9 cellular contexts compared by ENCODE assay signal in genomic region chr2:37322368-37322767, GRCh38. TPM values are rescaled to one million over a fixed set of nuclear protein-coding genes. Genes with fewer than 3 reads are reported as not detected.
DNase-seq lines count a peak whose midpoint lies in the region; ATAC-seq and TF ChIP-seq lines count a peak whose summit lies in the region.
"Had no signal": no experiment of that assay in that cellular context is flagged by ENCODE, and none has a peak within 500 bp of the region (broad histone marks: within the 10 kb centered on the region; RNA-seq: fewer than 3 reads in every experiment).

No MANE protein-coding gene starts in this region.

- no peak for TF ChIP-seq CTCF in brain microvascular endothelial cell (IDR thresholded peaks at IDR 0.05; ENCODE audit: low read depth, low read length, missing control alignments)
- TF ChIP-seq CTCF in GM10248 (IDR thresholded peaks at IDR 0.05; ENCODE audit: control extremely low read depth, extremely low read depth, low read depth, missing control alignments) = no peak
- no peak for TF ChIP-seq CTCF in thyroid gland (IDR thresholded peaks at IDR 0.05)

- intact Hi-C loops in thyroid gland (cut with DNase I) = no loop called here

- H3K4me3 Mint-ChIP-seq in CD4-positive, CD25-positive, alpha-beta regulatory T cell = peak overlapping the region in 3 of 4 donors; percentile 32 to 99 (median 95)
- H3K4me3 Mint-ChIP-seq in naive thymus-derived CD8-positive, alpha-beta T cell = peak overlapping the region in 7 of 10 donors; percentile 3 to 99 (median 15)

- TF ChIP-seq POLR2A in thyroid gland (IDR thresholded peaks at IDR 0.05) = no peak

- H3K27me3 ChIP-seq in CD4-positive, CD25-positive, alpha-beta regulatory T cell (ENCODE audit: control insufficient read depth, insufficient read depth, low read length) = peaks cover 9% of the 10 kb centered on the region
- H3K27me3 ChIP-seq in brain microvascular endothelial cell (replicated peaks) = no peaks in the 10 kb centered on the region
- no peaks in the 10 kb centered on the region for H3K27me3 ChIP-seq in thyroid gland

- POLR2A ChIA-PET in naive thymus-derived CD8-positive, alpha-beta T cell (lab: Charles Lee) = interaction anchor here (2.1 kb wide), 1 partner anchor 90 kb away, joined by 11 read pairs; the partner anchor contains the start of genes CEBPZ and NDUFAF7
- POLR2A ChIA-PET in GM10248 (lab: Yijun Ruan, JAX) = no interaction called here

- H3K27me3 Mint-ChIP-seq in CD4-positive, CD25-positive, alpha-beta regulatory T cell = peaks cover 30% of the 10 kb centered on the region
- H3K27me3 Mint-ChIP-seq in naive thymus-derived CD8-positive, alpha-beta T cell = peaks cover 0 to 6% (median 3%) of the 10 kb centered on the region in 5 donors

- CTCF ChIA-PET in GM10248 (lab: Yijun Ruan, JAX) = interaction anchor here (1.3 to 2.9 kb wide), 6 partner anchors 9 to 74 kb away, joined by 4 to 7 read pairs (median 4); no protein-coding TSS in a partner anchor

- H3K36me3 ChIP-seq in CD4-positive, CD25-positive, alpha-beta regulatory T cell (ENCODE audit: control insufficient read depth, insufficient read depth, low read length) = no peaks in the 10 kb centered on the region
- H3K36me3 ChIP-seq in brain microvascular endothelial cell (replicated peaks) = no peaks in the 10 kb centered on the region
- H3K36me3 ChIP-seq in thyroid gland = no peaks in the 10 kb centered on the region

- no peak overlapping the region for H3K27ac Mint-ChIP-seq in CD4-positive, CD25-positive, alpha-beta regulatory T cell
- H3K27ac Mint-ChIP-seq in naive thymus-derived CD8-positive, alpha-beta T cell = peak overlapping the region in 2 of 10 donors; percentile 7 to 40

- H3K27ac ChIP-seq in CD4-positive, CD25-positive, alpha-beta regulatory T cell (ENCODE audit: insufficient read depth, low read length, poor library complexity, severe bottlenecking) = no peak overlapping the region
- H3K27ac ChIP-seq in brain microvascular endothelial cell (no peak overlapping the region), thyroid gland (no peak overlapping the region)

- H3K9me3 Mint-ChIP-seq in CD4-positive, CD25-positive, alpha-beta regulatory T cell = peaks cover 0 to 2% (median 0%) of the 10 kb centered on the region in 7 donors
- no peaks in the 10 kb centered on the region for H3K9me3 Mint-ChIP-seq in naive thymus-derived CD8-positive, alpha-beta T cell

- H3K9me3 ChIP-seq in CD4-positive, CD25-positive, alpha-beta regulatory T cell (ENCODE audit: control insufficient read depth in 2 of 2, low read length in 2 of 2) = no peaks in the 10 kb centered on the region
- H3K9me3 ChIP-seq in thyroid gland = no peaks in the 10 kb centered on the region

- DNase-seq in CD4-positive, CD25-positive, alpha-beta regulatory T cell = no peak
- DNase-seq in LHCN-M2 (ENCODE audit: low read depth) (peak; percentile 62), brain microvascular endothelial cell (peak; percentile 23), NCI-H2227 treated with DMSO at 0.1 percent for 48 hours (lab: John Stamatoyannopoulos, UW) (no peak), GM10248 (ENCODE audit: extremely low spot score) (no peak), thyroid gland (no peak)
- no peak for DNase-seq in naive thymus-derived CD8-positive, alpha-beta T cell
- DNase-seq: NCI-H1436 had no signal

- H3K4me3 ChIP-seq in CD4-positive, CD25-positive, alpha-beta regulatory T cell (ENCODE audit: low read depth, low read length) = peak overlapping the region; percentile 4
- H3K4me3 ChIP-seq in brain microvascular endothelial cell (ENCODE audit: low read depth, low read length) = no peak overlapping the region
- H3K4me3 ChIP-seq in thyroid gland (replicated peaks in 1 of 3) = no peak overlapping the region

- in situ Hi-C loops in brain microvascular endothelial cell (cut with HindIII; ENCODE audit: low pct_ligation_motif_present, low sequenced_read_pairs) = no loop called here

- no peak for ATAC-seq in CD4-positive, CD25-positive, alpha-beta regulatory T cell (ENCODE audit: low read depth in 2 of 2)
- ATAC-seq in naive thymus-derived CD8-positive, alpha-beta T cell = no peak
- ATAC-seq in GM21390 (IDR thresholded peaks at IDR 0.05; ENCODE audit: unreplicated experiment) = no peak

- H3K36me3 Mint-ChIP-seq in CD4-positive, CD25-positive, alpha-beta regulatory T cell = no peaks in the 10 kb centered on the region
- H3K36me3 Mint-ChIP-seq in naive thymus-derived CD8-positive, alpha-beta T cell = peaks cover 2 to 8% (median 5%) of the 10 kb centered on the region in 3 donors

- H3K4me1 Mint-ChIP-seq in CD4-positive, CD25-positive, alpha-beta regulatory T cell = peaks cover 29 to 62% (median 33%) of the 10 kb centered on the region in 4 donors
- H3K4me1 Mint-ChIP-seq in naive thymus-derived CD8-positive, alpha-beta T cell = peaks cover 23 to 72% (median 48%) of the 10 kb centered on the region in 4 donors

- H3K4me1 ChIP-seq in CD4-positive, CD25-positive, alpha-beta regulatory T cell (ENCODE audit: control insufficient read depth, insufficient read depth, low read length, poor library complexity, severe bottlenecking) = peaks cover 29% of the 10 kb centered on the region
- peaks cover 6 to 33% of the 10 kb centered on the region in 2 donors for H3K4me1 ChIP-seq in thyroid gland

RNA-seq across cellular contexts. Expression of gene PRKD3, which starts 2.3 kb away (rescaled TPM):
- total RNA-seq in CD4-positive, CD25-positive, alpha-beta regulatory T cell = 19.7 TPM
- 10 to 100 TPM in 2 of 4 donors, 1 to 10 TPM in 2; 5.3 to 16.9 (median 12.2) TPM for polyA plus RNA-seq in CD4-positive, CD25-positive, alpha-beta regulatory T cell
- total RNA-seq in LHCN-M2 (2014; rRNA removed) (39.5 and 45.9 TPM in 2 replicates), thyroid gland (10 to 100 TPM; 31.3 to 45.2 (median 42.2) TPM)
- polyA plus RNA-seq in LHCN-M2 (2012) = 10.8 TPM
- total RNA-seq in naive thymus-derived CD8-positive, alpha-beta T cell = 10 to 100 TPM; 47.3 to 50.2 TPM
- polyA plus RNA-seq in naive thymus-derived CD8-positive, alpha-beta T cell = 10 to 100 TPM; 22.9 to 26.5 (median 25.0) TPM

RNA-seq across cellular contexts. Expression of gene QPCT, which starts 22.1 kb away (rescaled TPM):
- total RNA-seq in CD4-positive, CD25-positive, alpha-beta regulatory T cell = not detected
- polyA plus RNA-seq in CD4-positive, CD25-positive, alpha-beta regulatory T cell = under 1 TPM in 2 of 4 donors, not detected in 2; 0.30 to 0.39 TPM
- total RNA-seq in LHCN-M2 (2014; rRNA removed) (0.13 and 0.57 TPM in 2 replicates), thyroid gland (1 to 10 TPM; 1.0 to 6.0 (median 4.3) TPM)
- polyA plus RNA-seq in LHCN-M2 (2012) = 0.26 TPM
- total RNA-seq in naive thymus-derived CD8-positive, alpha-beta T cell = under 1 TPM in 1 of 2 experiments, not detected in 1; 0.52 TPM
- under 1 TPM in 2 of 3 donors, not detected in 1; 0.20 to 0.50 TPM for polyA plus RNA-seq in naive thymus-derived CD8-positive, alpha-beta T cell

Comparison
In these comparisons a context has a peak if more than half of its experiments do, and no peak if none do; other contexts are left out.
1. DNase-seq: peak in LHCN-M2 (single experiment) and brain microvascular endothelial cell (single experiment); none in CD4-positive, CD25-positive, alpha-beta regulatory T cell (0 of 3), naive thymus-derived CD8-positive, alpha-beta T cell (0 of 10), NCI-H2227 treated with DMSO at 0.1 percent for 48 hours (single experiment), GM10248 (single experiment) and thyroid gland (0 of 2).